In genomic region chr1:201876148-201876547, GRCh38 we compare ENCODE assay signal across 10 cellular contexts. TPM values are rescaled to one million over a fixed set of nuclear protein-coding genes. Genes with fewer than 3 reads are reported as not detected.
A peak's percentile ranks its signal among the peaks of the same experiment; 100 is the strongest.
DNase-seq lines count a peak whose midpoint lies in the region; ATAC-seq, FAIRE-seq and TF ChIP-seq lines count a peak whose summit lies in the region.
"Had no signal": no experiment of that assay in that cellular context is flagged by ENCODE, and none has a peak within 500 bp of the region (broad histone marks: within the 10 kb centered on the region; RNA-seq: fewer than 3 reads in every experiment).

No MANE protein-coding gene starts in this region.

- WGBS in small intestine, 3 donors, result 38 to 62% (median 49%) methylated on average over 7 of the region's 7 CpGs

- H3K4me3 ChIP-seq in OCI-LY1 (ENCODE audit: low read depth, low read length, poor library complexity, severe bottlenecking) (no peak overlapping the region), small intestine (ENCODE audit: low read depth in 1 of 2, low read length in 2 of 2) (no peak overlapping the region)

- H3K4me1 ChIP-seq in OCI-LY1 (ENCODE audit: insufficient read depth, low read length, severe bottlenecking) (no peaks in the 10 kb centered on the region), small intestine (ENCODE audit: control insufficient read depth in 2 of 2, insufficient read depth in 1 of 2, low read depth in 1 of 2, low read length in 1 of 2) (no peaks in the 10 kb centered on the region)

- peak overlapping the region; percentile 9 for H3K4me3 Mint-ChIP-seq in endothelial cell (ENCODE audit: unreplicated experiment)
- H3K4me3 Mint-ChIP-seq: activated naive CD8-positive, alpha-beta T cell had no signal

- H3K27ac Mint-ChIP-seq in endothelial cell (ENCODE audit: unreplicated experiment), result no peak overlapping the region
- H3K27ac Mint-ChIP-seq: activated naive CD8-positive, alpha-beta T cell had no signal

- H3K36me3 Mint-ChIP-seq in endothelial cell (ENCODE audit: low read depth, unreplicated experiment), result peaks cover 18% of the 10 kb centered on the region

- H3K36me3 ChIP-seq in OCI-LY1 (ENCODE audit: insufficient read depth, low read length) (peaks cover 64% of the 10 kb centered on the region), small intestine (ENCODE audit: control insufficient read depth in 2 of 2, insufficient read depth in 2 of 2, low read length in 2 of 2) (peaks cover 3 to 13% of the 10 kb centered on the region in 2 donors)

- H3K9me3 ChIP-seq in OCI-LY1 (ENCODE audit: low read length) (no peaks in the 10 kb centered on the region), small intestine (ENCODE audit: control insufficient read depth, low read depth) (no peaks in the 10 kb centered on the region)

- H4K20me1 ChIP-seq in OCI-LY1 (ENCODE audit: insufficient read depth, low read length), result no peaks in the 10 kb centered on the region

- no peaks in the 10 kb centered on the region for H3F3A ChIP-seq in OCI-LY1 (ENCODE audit: insufficient read depth, low read length)

- ATAC-seq in GM18502 (IDR thresholded peaks at IDR 0.05; ENCODE audit: poor library complexity, unreplicated experiment), result no peak

- H3K9ac ChIP-seq in OCI-LY1 (ENCODE audit: low read length), result no peak overlapping the region

- H3K27ac ChIP-seq in OCI-LY1 (ENCODE audit: low read depth, low read length, poor library complexity, severe bottlenecking) (no peak overlapping the region), small intestine (ENCODE audit: low read depth in 1 of 2, low read length in 1 of 2) (no peak overlapping the region)

- TF ChIP-seq CTCF in OCI-LY1 (IDR thresholded peaks at IDR 0.05; ENCODE audit: low read length), result peak; percentile 33; the same call in 1 of the 2 replicates
- no peak for TF ChIP-seq CTCF in endothelial cell (IDR thresholded peaks at IDR 0.05; ENCODE audit: unreplicated experiment)

- no peaks in the 10 kb centered on the region for H3K9me3 Mint-ChIP-seq in endothelial cell (ENCODE audit: unreplicated experiment)

- H3K4me2 ChIP-seq in OCI-LY1 (ENCODE audit: low read length), result no peak overlapping the region

- no peak overlapping the region for H2AFZ ChIP-seq in OCI-LY1 (ENCODE audit: low read length)

- peaks cover 3% of the 10 kb centered on the region for H3K4me1 Mint-ChIP-seq in endothelial cell (ENCODE audit: unreplicated experiment)

- no peaks in the 10 kb centered on the region for H3K79me2 ChIP-seq in OCI-LY1 (ENCODE audit: insufficient read depth, low read length)

- DNase-seq in DMS53 (lab: John Stamatoyannopoulos, UW), result peak; percentile 26
- no peak for DNase-seq in DMS53 treated with DMSO at 0.1 percent for 48 hours (lab: John Stamatoyannopoulos, UW; ENCODE audit: unreplicated experiment)
- no peak for DNase-seq in endothelial cell (ENCODE audit: low spot score)
- peak; percentile 37 for DNase-seq in small intestine
- DNase-seq in activated CD4-positive, alpha-beta T cell treated with anti-CD3 and anti-CD28 coated beads, Interleukin-2, amount 50 U/mL, for 4 hours, result no peak
- DNase-seq in SHP77 (lab: John Stamatoyannopoulos, UW), result no peak

- FAIRE-seq in small intestine (lab: Jason Lieb, UNC), result no peak
- FAIRE-seq: A204.1 had no signal

- no peaks in the 10 kb centered on the region for H3K9me2 ChIP-seq in OCI-LY1 (ENCODE audit: low read depth, low read length)

- no peaks in the 10 kb centered on the region for H3K27me3 Mint-ChIP-seq in endothelial cell (ENCODE audit: unreplicated experiment)
- H3K27me3 Mint-ChIP-seq: activated naive CD8-positive, alpha-beta T cell had no signal

- no peaks in the 10 kb centered on the region for H3K27me3 ChIP-seq in OCI-LY1 (ENCODE audit: insufficient read depth, low read length)
- no peaks in the 10 kb centered on the region for H3K27me3 ChIP-seq in small intestine (ENCODE audit: control insufficient read depth in 2 of 2, insufficient read depth in 2 of 2, low read length in 2 of 2)

RNA-seq across cellular contexts. Expression of gene SHISA4, which starts 12.6 kb away (rescaled TPM):
- 0.85 TPM for total RNA-seq in endothelial cell (ENCODE audit: unreplicated experiment)
- 1 to 10 TPM in 2 of 3 donors, under 1 TPM in 1; 0.45 to 7.9 (median 5.4) TPM for polyA plus RNA-seq in small intestine

RNA-seq across cellular contexts. Expression of gene IPO9, which starts 47.2 kb away (rescaled TPM):
- total RNA-seq in endothelial cell (ENCODE audit: unreplicated experiment), result 69.5 TPM
- polyA plus RNA-seq in small intestine, result 10 to 100 TPM in 1 of 3 donors, 1 to 10 TPM in 2; 7.0 to 15.8 (median 8.7) TPM

Comparison
In these comparisons a context has a peak if more than half of its experiments do, and no peak if none do; other contexts are left out.
1. DNase-seq: peak in DMS53 (single experiment) and small intestine (single experiment); none in DMS53 treated with DMSO at 0.1 percent for 48 hours (single experiment), endothelial cell (single experiment), activated CD4-positive, alpha-beta T cell treated with anti-CD3 and anti-CD28 coated beads, Interleukin-2, amount 50 U/mL, for 4 hours (0 of 2) and SHP77 (0 of 2).